Comparison of ENCODE assay signal across 10 cellular contexts in the genomic region with DNA sequence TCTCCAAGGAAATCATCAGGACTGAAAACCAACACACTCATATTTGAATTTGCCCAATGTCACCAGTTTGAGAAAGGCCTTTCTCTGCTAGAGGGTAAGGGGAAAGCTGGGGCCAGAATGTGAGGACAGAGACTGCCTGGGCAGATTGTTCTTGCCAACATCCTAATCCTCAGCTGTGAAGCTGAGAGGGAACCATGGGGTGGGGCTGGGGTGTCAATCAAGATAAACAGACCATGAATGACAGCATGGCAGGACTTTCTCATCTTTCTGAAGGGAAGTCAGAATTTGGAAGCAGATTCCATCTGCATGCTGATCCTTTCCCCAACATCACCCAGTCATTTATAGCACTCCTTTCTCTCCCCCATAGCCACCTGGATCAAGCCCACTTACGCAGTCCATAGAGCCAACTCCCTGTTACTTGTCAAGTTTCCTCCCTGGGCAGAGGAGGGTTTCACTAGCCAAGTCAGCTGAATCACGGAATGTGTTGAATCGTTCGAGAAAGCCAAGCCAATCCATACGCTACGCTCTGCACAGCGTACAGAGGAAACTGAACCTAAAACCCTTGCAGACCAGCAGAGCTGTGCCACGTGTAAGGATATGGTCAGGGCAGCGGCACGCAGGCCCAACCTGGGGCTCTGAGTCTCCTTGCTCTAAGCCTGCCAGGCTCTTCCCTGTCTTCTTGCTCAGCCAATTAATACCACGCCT. TPM values are rescaled to one million over a fixed set of nuclear protein-coding genes. Genes with fewer than 3 reads are reported as not detected.
DNase-seq lines count a peak whose midpoint lies in the region; ATAC-seq lines count a peak whose summit lies in the region.
"Had no signal": no experiment of that assay in that cellular context is flagged by ENCODE, and none has a peak within 500 bp of the region (broad histone marks: within the 10 kb centered on the region; RNA-seq: fewer than 3 reads in every experiment).

No MANE protein-coding gene starts in this region.

- ATAC-seq in GM18520 (IDR thresholded peaks at IDR 0.05; ENCODE audit: unreplicated experiment) (peak; percentile 63), GM21390 (IDR thresholded peaks at IDR 0.05; ENCODE audit: unreplicated experiment) (peak; percentile 56), HG03442 (IDR thresholded peaks at IDR 0.05; ENCODE audit: unreplicated experiment) (peak; percentile 58), left lobe of liver (peak; percentile 7), HG02973 (IDR thresholded peaks at IDR 0.05; ENCODE audit: unreplicated experiment) (no peak)
- ATAC-seq: effector memory CD8-positive, alpha-beta T cell had no signal

- DNase-seq in left lobe of liver (ENCODE audit: low spot score) (no peak), dedifferentiated amniotic fluid mesenchymal stem cell (ENCODE audit: extremely low spot score) (no peak), AG08396 (ENCODE audit: low spot score) (no peak), NCI-H1417 (lab: John Stamatoyannopoulos, UW) (no peak)
- DNase-seq: NCI-H187 treated with DMSO at 0.1 percent for 48 hours had no signal

RNA-seq across cellular contexts. Expression of a gene that starts 14.9 kb away (rescaled TPM):
- total RNA-seq in left lobe of liver = 112 TPM
